Comparison of ENCODE assay signal across 7 cellular contexts in the genomic region with DNA sequence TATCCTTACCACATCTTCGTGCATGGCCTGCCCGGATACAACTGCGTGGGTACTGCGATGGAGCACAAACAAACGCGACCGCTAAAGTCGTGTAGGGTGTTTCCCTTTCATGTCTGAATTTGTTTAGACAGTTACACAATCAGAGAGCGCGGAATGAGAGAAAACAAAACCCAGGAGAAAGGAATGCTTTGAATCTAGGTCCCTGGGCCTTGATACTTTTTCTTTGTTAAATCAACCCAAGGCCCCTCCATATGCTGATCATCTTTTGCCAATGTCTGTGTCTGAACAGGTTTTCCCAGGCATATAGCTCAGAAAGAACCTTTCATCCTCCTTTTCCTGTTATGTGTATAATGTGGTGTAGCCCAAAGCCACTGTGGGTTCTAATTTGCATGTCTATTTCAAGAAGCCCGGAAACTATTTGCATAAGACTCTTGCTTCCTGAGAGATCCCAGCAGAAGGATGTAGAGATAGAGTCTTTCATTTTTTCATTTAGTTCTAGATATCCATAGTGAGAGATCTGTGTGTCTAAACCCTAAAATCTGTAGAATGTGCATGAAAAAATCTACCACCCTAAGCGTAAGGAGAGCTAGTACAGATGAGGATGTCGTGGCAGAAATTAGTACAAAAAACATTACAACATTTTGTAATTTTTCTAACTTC.
DNase-seq lines count a peak whose midpoint lies in the region; ATAC-seq lines count a peak whose summit lies in the region.

No MANE protein-coding gene starts in this region.

- H3K9me3 Mint-ChIP-seq in activated naive CD8-positive, alpha-beta T cell (ENCODE audit: low read depth), result no peaks in the 10 kb centered on the region
- peaks cover 0 to 11% (median 0%) of the 10 kb centered on the region in 9 donors for H3K9me3 Mint-ChIP-seq in naive thymus-derived CD8-positive, alpha-beta T cell

- ATAC-seq in GM19023 (IDR thresholded peaks at IDR 0.05; ENCODE audit: unreplicated experiment) (peak; percentile 65), HG02938 (IDR thresholded peaks at IDR 0.05; ENCODE audit: unreplicated experiment) (peak; percentile 63)
- peak; percentile 65 to 70 for ATAC-seq in naive thymus-derived CD8-positive, alpha-beta T cell

- peak overlapping the region; percentile 67 for H3K4me3 Mint-ChIP-seq in activated naive CD8-positive, alpha-beta T cell
- peak overlapping the region; percentile 40 to 85 (median 69) for H3K4me3 Mint-ChIP-seq in naive thymus-derived CD8-positive, alpha-beta T cell

- peak overlapping the region; percentile 98 for H3K27ac Mint-ChIP-seq in activated naive CD8-positive, alpha-beta T cell
- peak overlapping the region; percentile 78 to 96 (median 90) for H3K27ac Mint-ChIP-seq in naive thymus-derived CD8-positive, alpha-beta T cell

- POLR2A ChIA-PET in naive thymus-derived CD8-positive, alpha-beta T cell (lab: Charles Lee), result interaction anchor here (1.1 kb wide), 1 partner anchor 775 kb away, joined by 3 read pairs; no protein-coding TSS in a partner anchor

- H3K27me3 Mint-ChIP-seq in activated naive CD8-positive, alpha-beta T cell, result peaks cover 24% of the 10 kb centered on the region
- H3K27me3 Mint-ChIP-seq in naive thymus-derived CD8-positive, alpha-beta T cell, result peaks cover 21 to 34% (median 30%) of the 10 kb centered on the region in 5 donors

- no peaks in the 10 kb centered on the region for H3K36me3 Mint-ChIP-seq in activated naive CD8-positive, alpha-beta T cell
- peaks cover 0 to 9% (median 8%) of the 10 kb centered on the region in 3 donors for H3K36me3 Mint-ChIP-seq in naive thymus-derived CD8-positive, alpha-beta T cell

- H3K4me1 Mint-ChIP-seq in activated naive CD8-positive, alpha-beta T cell (ENCODE audit: low read depth), result peaks cover 26% of the 10 kb centered on the region
- H3K4me1 Mint-ChIP-seq in naive thymus-derived CD8-positive, alpha-beta T cell, result peaks cover 21 to 28% (median 25%) of the 10 kb centered on the region in 4 donors

- DNase-seq in NCI-H69 (lab: John Stamatoyannopoulos, UW), result peak; percentile 21
- peak in 7 of 10 donors; percentile 10 to 72 (median 61) for DNase-seq in naive thymus-derived CD8-positive, alpha-beta T cell
- no peak for DNase-seq in iPS-NIHi7 (ENCODE audit: extremely low spot score)
- DNase-seq in ecto neural progenitor cell (ENCODE audit: low spot score), result no peak

Comparison
In these comparisons a context has a peak if more than half of its experiments do, and no peak if none do; other contexts are left out.
1. DNase-seq: peak in NCI-H69 (single experiment) and naive thymus-derived CD8-positive, alpha-beta T cell (7 of 10); none in iPS-NIHi7 (single experiment) and ecto neural progenitor cell (single experiment).
2. Peak in every context shown above with its lines, with median percentiles within 50 percentile points of each other: ATAC-seq.